Comparison of ENCODE assay signal across 8 cellular contexts in the genomic region with DNA sequence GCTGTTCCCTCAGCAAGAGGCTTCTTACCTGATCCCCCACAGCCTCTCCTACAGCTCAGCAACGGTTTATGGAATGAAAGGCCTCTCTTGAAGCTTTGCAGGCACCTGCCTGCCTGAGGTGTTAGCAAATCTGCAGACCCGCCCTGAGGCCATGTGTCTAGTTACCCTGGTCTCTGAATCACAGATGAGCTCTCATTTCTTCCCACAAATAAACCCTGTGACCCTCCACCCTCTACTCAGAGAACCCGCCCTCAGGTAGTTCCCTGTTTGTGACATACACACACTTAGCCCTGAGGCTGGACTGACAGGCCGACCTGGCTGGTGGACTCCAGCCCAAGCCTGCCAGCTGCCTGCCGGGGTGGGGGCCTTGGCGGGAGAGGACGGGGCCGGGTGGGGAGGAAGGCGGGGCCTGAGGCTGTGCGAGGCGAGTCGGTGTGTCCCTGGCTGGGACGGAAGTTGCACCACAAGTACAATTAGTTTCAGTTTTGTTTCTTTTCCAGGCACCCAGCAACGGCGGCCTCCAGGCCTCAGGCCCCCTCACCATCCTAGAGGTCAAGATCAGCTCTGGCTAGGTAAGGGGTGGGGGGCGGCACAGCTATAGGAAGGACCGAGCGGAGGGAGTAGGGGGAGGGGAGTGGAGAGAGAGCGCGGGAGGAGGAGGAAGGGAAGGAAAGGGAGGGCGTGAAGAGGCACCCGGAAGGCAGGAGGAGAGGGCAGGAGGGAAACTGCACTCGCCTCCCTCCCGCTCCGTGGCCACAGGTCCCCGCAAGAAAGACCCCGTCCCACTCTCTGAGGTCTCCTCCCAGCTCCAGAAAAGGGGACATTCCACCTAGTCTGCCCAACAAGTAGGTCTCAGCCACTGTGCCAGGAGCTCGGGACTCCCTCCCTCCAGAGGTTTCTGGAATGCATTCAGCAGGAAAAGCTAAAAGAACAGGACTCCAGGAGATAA. TPM values are rescaled to one million over a fixed set of nuclear protein-coding genes. Genes with fewer than 3 reads are reported as not detected.
A peak's percentile ranks its signal among the peaks of the same experiment; 100 is the strongest.
DNase-seq lines count a peak whose midpoint lies in the region; ATAC-seq, FAIRE-seq and TF ChIP-seq lines count a peak whose summit lies in the region.

A gene with protein sequence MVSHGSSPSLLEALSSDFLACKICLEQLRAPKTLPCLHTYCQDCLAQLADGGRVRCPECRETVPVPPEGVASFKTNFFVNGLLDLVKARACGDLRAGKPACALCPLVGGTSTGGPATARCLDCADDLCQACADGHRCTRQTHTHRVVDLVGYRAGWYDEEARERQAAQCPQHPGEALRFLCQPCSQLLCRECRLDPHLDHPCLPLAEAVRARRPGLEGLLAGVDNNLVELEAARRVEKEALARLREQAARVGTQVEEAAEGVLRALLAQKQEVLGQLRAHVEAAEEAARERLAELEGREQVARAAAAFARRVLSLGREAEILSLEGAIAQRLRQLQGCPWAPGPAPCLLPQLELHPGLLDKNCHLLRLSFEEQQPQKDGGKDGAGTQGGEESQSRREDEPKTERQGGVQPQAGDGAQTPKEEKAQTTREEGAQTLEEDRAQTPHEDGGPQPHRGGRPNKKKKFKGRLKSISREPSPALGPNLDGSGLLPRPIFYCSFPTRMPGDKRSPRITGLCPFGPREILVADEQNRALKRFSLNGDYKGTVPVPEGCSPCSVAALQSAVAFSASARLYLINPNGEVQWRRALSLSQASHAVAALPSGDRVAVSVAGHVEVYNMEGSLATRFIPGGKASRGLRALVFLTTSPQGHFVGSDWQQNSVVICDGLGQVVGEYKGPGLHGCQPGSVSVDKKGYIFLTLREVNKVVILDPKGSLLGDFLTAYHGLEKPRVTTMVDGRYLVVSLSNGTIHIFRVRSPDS (plus strand): TSS at position 482 of the 949 bp plus-strand sequence. CDS start 1,832 bp downstream, outside the sequence.

- ATAC-seq in HG02943 (IDR thresholded peaks at IDR 0.05; ENCODE audit: low read depth, unreplicated experiment), result peak; percentile 85
- no peak for ATAC-seq in HG03457 (IDR thresholded peaks at IDR 0.05; ENCODE audit: unreplicated experiment)

- H3K27me3 ChIP-seq in keratinocyte (ENCODE audit: control insufficient read depth, extremely low read depth, insufficient read depth, low read length), result no peaks in the 10 kb centered on the region

- no peaks in the 10 kb centered on the region for H3K9me3 ChIP-seq in keratinocyte (ENCODE audit: control insufficient read depth, low read depth, low read length)

- peak within 1 kb of the TSS; percentile 60 for H2AFZ ChIP-seq in keratinocyte (ENCODE audit: control insufficient read depth, low read length)

- peak within 1 kb of the TSS; percentile 60 to 93 (median 83) for H3K4me3 ChIP-seq in keratinocyte (ENCODE audit: control insufficient read depth in 2 of 3, extremely low read depth in 1 of 3, insufficient read depth in 2 of 3, low read depth in 1 of 3, low read length in 3 of 3)

- no peak for TF ChIP-seq CTCF in keratinocyte (optimal IDR thresholded peaks at IDR 0.05 in 1 of 3, IDR thresholded peaks at IDR 0.05 in 1 of 3, conservative IDR thresholded peaks at IDR 0.05 in 1 of 3; ENCODE audit: extremely low read depth in 1 of 3, insufficient read depth in 2 of 3, low read length in 3 of 3)

- peak within 1 kb of the TSS; percentile 95 for H3K9ac ChIP-seq in keratinocyte (ENCODE audit: control insufficient read depth, extremely low read depth, insufficient read depth, low read length)

- peak within 1 kb of the TSS; percentile 73 for H3K4me2 ChIP-seq in keratinocyte (ENCODE audit: control insufficient read depth, extremely low read depth, insufficient read depth, low read depth, low read length)

- dilution Hi-C loops in keratinocyte (cut with MboI; ENCODE audit: extremely low pct_ligation_motif_present, low sequenced_read_pairs), result no loop called here

- H3K36me3 ChIP-seq in keratinocyte (ENCODE audit: control insufficient read depth in 2 of 2, extremely low read depth in 1 of 2, insufficient read depth in 2 of 2, low read length in 2 of 2), result peaks cover 6 to 8% of the 10 kb centered on the region in 2 experiments

- FAIRE-seq in GM18507 (lab: Jason Lieb, UNC) (peak; percentile 91), keratinocyte (lab: Jason Lieb, UNC) (peak; percentile 97)

- H3K9me1 ChIP-seq in keratinocyte (ENCODE audit: control insufficient read depth, extremely low read depth, insufficient read depth, low read length), result no peaks in the 10 kb centered on the region

- H3K4me1 ChIP-seq in keratinocyte (ENCODE audit: control insufficient read depth, extremely low read depth, insufficient read depth, low read length), result peaks cover 19% of the 10 kb centered on the region

- DNase-seq in GM18507 (ENCODE audit: extremely low spot score, insufficient read length, low read depth), result peak; percentile 80
- peak; percentile 76 for DNase-seq in NCI-H2107 treated with DMSO at 0.1 percent for 48 hours (lab: John Stamatoyannopoulos, UW; ENCODE audit: unreplicated experiment)
- peak; percentile 38 to 66 (median 56) for DNase-seq in activated CD4-positive, CD25-positive, alpha-beta regulatory T cell (lab: John Stamatoyannopoulos, UW)
- DNase-seq in caudate nucleus (lab: John Stamatoyannopoulos, UW), result peak in 52 of 61 donors; percentile 7 to 75 (median 48)
- peak; percentile 99 for DNase-seq in keratinocyte (ENCODE audit: low read depth, low spot score)
- peak; percentile 86 for DNase-seq in stimulated activated CD4-positive, alpha-beta T cell treated with anti-CD3 and anti-CD28 coated beads, Interleukin-15, amount 100 ng/mL, for 24 hours

- peaks cover 38% of the 10 kb centered on the region for H3K79me2 ChIP-seq in keratinocyte (ENCODE audit: control insufficient read depth, insufficient read depth, low read length)

- H3K27ac ChIP-seq in caudate nucleus (ENCODE audit: low read depth, low read length) (peak within 1 kb of the TSS; percentile 86), keratinocyte (ENCODE audit: control insufficient read depth, insufficient read depth, low read length) (peak within 1 kb of the TSS; percentile 94)

- H4K20me1 ChIP-seq in keratinocyte (ENCODE audit: control insufficient read depth, extremely low read depth, insufficient read depth, low read length), result no peaks in the 10 kb centered on the region

RNA-seq across cellular contexts. Expression of the gene that starts here (rescaled TPM):
- polyA plus RNA-seq in keratinocyte, result 3.0 to 3.9 TPM (median 3.6 TPM) in 3 replicates
- 3.5 TPM for polyA plus RNA-seq in keratinocyte (2011; ENCODE audit: low read depth)
- 1.9 and 2.2 TPM in 2 replicates for polyA plus RNA-seq in keratinocyte (2011; cell fraction: cytosol; rRNA removed)
- 10.0 and 14.9 TPM in 2 replicates for polyA plus RNA-seq in keratinocyte (2011; cell fraction: nucleus; rRNA removed)
- 6.4 and 13.0 TPM in 2 replicates for polyA plus RNA-seq in keratinocyte (2012; ENCODE audit: low replicate concordance)
- polyA minus RNA-seq in keratinocyte, result 3.2 to 11.9 TPM (median 7.8 TPM) in 3 replicates
- 8.6 TPM for polyA minus RNA-seq in keratinocyte (2011; cell fraction: cytosol; rRNA and poly(A)+ RNA removed)
- 6.0 and 10.9 TPM in 2 replicates for polyA minus RNA-seq in keratinocyte (2011; cell fraction: nucleus; rRNA and poly(A)+ RNA removed)

Comparison
In these comparisons a context has a peak if more than half of its experiments do, and no peak if none do; other contexts are left out.
1. DNase-seq: peak in every context shown above with its lines; median percentile 99 in keratinocyte; 86 in stimulated activated CD4-positive, alpha-beta T cell treated with anti-CD3 and anti-CD28 coated beads, Interleukin-15, amount 100 ng/mL, for 24 hours; 80 in GM18507; 76 in NCI-H2107 treated with DMSO at 0.1 percent for 48 hours; 56 in activated CD4-positive, CD25-positive, alpha-beta regulatory T cell; 48 in caudate nucleus.